37 cellular contexts compared by ENCODE assay signal in genomic region chr12:23303220-23303619, GRCh38.
"Had no signal": no experiment of that assay in that cellular context is flagged by ENCODE, and none has a peak within 500 bp of the region (broad histone marks: within the 10 kb centered on the region; RNA-seq: fewer than 3 reads in every experiment).

No MANE protein-coding gene starts in this region.

- H3K36me3 ChIP-seq: adrenal gland, ascending aorta, brain microvascular endothelial cell, breast epithelium, cardiac muscle cell had no signal

- H3K4me1 ChIP-seq: adrenal gland, ascending aorta, body of pancreas, breast epithelium had no signal

- H3K4me3 ChIP-seq: adrenal gland, ascending aorta, body of pancreas, breast epithelium, cardiac muscle cell had no signal

- H3K36me3 Mint-ChIP-seq: activated naive CD4-positive, alpha-beta T cell treated with anti-CD3 and anti-CD28 coated beads, Interleukin-2, amount 10 ng/mL, durations not matched to agents 7 days and 5 days; activated naive CD4-positive, alpha-beta T cell treated with anti-CD3 and anti-CD28 coated beads, Interleukin-2, amount 50 U/mL, for 24 hours; activated naive CD4-positive, alpha-beta T cell treated with anti-CD3 and anti-CD28 coated beads, Interleukin-2, amount 50 U/mL, for 72 hours; activated naive CD8-positive, alpha-beta T cell; activated naive CD8-positive, alpha-beta T cell treated with anti-CD3 and anti-CD28 coated beads for 36 hours; activated naive CD8-positive, alpha-beta T cell treated with anti-CD3 and anti-CD28 coated beads, Interleukin-2, amount 10 ng/mL, durations not matched to agents 7 days and 5 days; brain had no signal

- H3K4me1 Mint-ChIP-seq: activated naive CD4-positive, alpha-beta T cell treated with anti-CD3 and anti-CD28 coated beads, Interleukin-2, amount 10 ng/mL, durations not matched to agents 7 days and 5 days; activated naive CD4-positive, alpha-beta T cell treated with anti-CD3 and anti-CD28 coated beads, Interleukin-2, amount 50 U/mL, for 24 hours; activated naive CD8-positive, alpha-beta T cell treated with anti-CD3 and anti-CD28 coated beads for 36 hours; activated naive CD8-positive, alpha-beta T cell treated with anti-CD3 and anti-CD28 coated beads, Interleukin-2, amount 10 ng/mL, durations not matched to agents 7 days and 5 days; activated naive CD8-positive, alpha-beta T cell treated with anti-CD3 and anti-CD28 coated beads, Interleukin-2, amount 50 U/mL, for 24 hours; activated T-helper 17 cell treated with anti-CD3 and anti-CD28 coated beads, Interleukin-2, amount 50 U/mL, for 72 hours; brain; central memory CD8-positive, alpha-beta T cell had no signal

- H3K9me3 Mint-ChIP-seq: activated naive CD4-positive, alpha-beta T cell treated with anti-CD3 and anti-CD28 coated beads for 36 hours; activated T-cell treated with anti-CD3 and anti-CD28 coated beads, Interleukin-2, amount 50 U/mL, for 24 hours; activated T-cell treated with anti-CD3 and anti-CD28 coated beads, Interleukin-2, amount 50 U/mL, for 4 hours; activated T-helper 1 cell treated with anti-CD3 and anti-CD28 coated beads, Interleukin-12 subunit alpha, Interleukin-12 subunit beta, Interleukin-2, Interleukin-4 antibody, amounts not matched to agents 30 ng/mL and 10 ng/mL and 1 ng/mL, durations not matched to agents 14 hours and 24 hours and 36 hours had no signal

- H3K27me3 ChIP-seq: adrenal gland, ascending aorta, body of pancreas, brain microvascular endothelial cell, breast epithelium, cardiac muscle cell had no signal

- H3K9me3 ChIP-seq: adrenal gland, ascending aorta, body of pancreas, breast epithelium had no signal

- H3K27me3 Mint-ChIP-seq: activated naive CD4-positive, alpha-beta T cell treated with anti-CD3 and anti-CD28 coated beads, Interleukin-2, amount 10 ng/mL, durations not matched to agents 7 days and 5 days; activated naive CD4-positive, alpha-beta T cell treated with anti-CD3 and anti-CD28 coated beads, Interleukin-2, amount 50 U/mL, for 24 hours; activated naive CD8-positive, alpha-beta T cell; activated naive CD8-positive, alpha-beta T cell treated with anti-CD3 and anti-CD28 coated beads for 36 hours; activated naive CD8-positive, alpha-beta T cell treated with anti-CD3 and anti-CD28 coated beads, Interleukin-2, amount 10 ng/mL, durations not matched to agents 7 days and 5 days; activated naive CD8-positive, alpha-beta T cell treated with anti-CD3 and anti-CD28 coated beads, Interleukin-2, amount 50 U/mL, for 24 hours; activated T-cell treated with anti-CD3 and anti-CD28 coated beads, Interleukin-2, amount 50 U/mL, for 24 hours; activated T-helper 17 cell treated with anti-CD3 and anti-CD28 coated beads, Interleukin-2, amount 50 U/mL, for 72 hours; brain; central memory CD8-positive, alpha-beta T cell had no signal

- H3K4me3 Mint-ChIP-seq: activated naive CD4-positive, alpha-beta T cell treated with anti-CD3 and anti-CD28 coated beads for 36 hours; activated naive CD4-positive, alpha-beta T cell treated with anti-CD3 and anti-CD28 coated beads, Interleukin-2, amount 10 ng/mL, durations not matched to agents 7 days and 5 days; activated naive CD4-positive, alpha-beta T cell treated with anti-CD3 and anti-CD28 coated beads, Interleukin-2, amount 50 U/mL, for 24 hours; activated naive CD8-positive, alpha-beta T cell; activated naive CD8-positive, alpha-beta T cell treated with anti-CD3 and anti-CD28 coated beads for 36 hours; activated naive CD8-positive, alpha-beta T cell treated with anti-CD3 and anti-CD28 coated beads, Interleukin-2, amount 10 ng/mL, durations not matched to agents 7 days and 5 days; activated naive CD8-positive, alpha-beta T cell treated with anti-CD3 and anti-CD28 coated beads, Interleukin-2, amount 50 U/mL, for 24 hours; activated T-cell treated with anti-CD3 and anti-CD28 coated beads, Interleukin-2, amount 50 U/mL, for 24 hours; activated T-cell treated with anti-CD3 and anti-CD28 coated beads, Interleukin-2, amount 50 U/mL, for 4 hours; activated T-cell treated with anti-CD3 and anti-CD28 coated beads, Interleukin-2, amount 50 U/mL, for 72 hours; activated T-helper 1 cell treated with anti-CD3 and anti-CD28 coated beads, Interleukin-12 subunit alpha, Interleukin-12 subunit beta, Interleukin-2, Interleukin-4 antibody, amounts not matched to agents 30 ng/mL and 10 ng/mL and 1 ng/mL, durations not matched to agents 14 hours and 24 hours and 36 hours; activated T-helper 17 cell treated with anti-CD3 and anti-CD28 coated beads, Interleukin-2, amount 50 U/mL, for 72 hours; brain; central memory CD8-positive, alpha-beta T cell had no signal

- DNase-seq: activated effector memory CD4-positive, alpha-beta T cell treated with anti-CD3 and anti-CD28 coated beads, Interleukin-2, amount 50 U/mL, for 16 hours; activated effector memory CD4-positive, alpha-beta T cell treated with Interleukin-2 at 50 U/mL for 16 hours; activated gamma-delta T cell; activated gamma-delta T cell treated with Interleukin-2 at 50 U/mL for 16 hours; activated naive CD4-positive, alpha-beta T cell; activated naive CD4-positive, alpha-beta T cell treated with anti-CD3 and anti-CD28 coated beads for 36 hours; activated naive CD4-positive, alpha-beta T cell treated with anti-CD3 and anti-CD28 coated beads, Interleukin-2, amount 10 ng/mL, durations not matched to agents 7 days and 5 days; activated naive CD4-positive, alpha-beta T cell treated with anti-CD3 and anti-CD28 coated beads, Interleukin-2, amount 50 U/mL, for 16 hours; activated naive CD4-positive, alpha-beta T cell treated with Interleukin-2 at 50 U/mL for 16 hours; activated naive CD8-positive, alpha-beta T cell treated with anti-CD3 and anti-CD28 coated beads for 36 hours; activated naive CD8-positive, alpha-beta T cell treated with anti-CD3 and anti-CD28 coated beads, Interleukin-2, amount 10 ng/mL, durations not matched to agents 7 days and 5 days; activated naive CD8-positive, alpha-beta T cell treated with anti-CD3 and anti-CD28 coated beads, Interleukin-2, amount 50 U/mL, for 24 hours; activated T-cell treated with anti-CD3 and anti-CD28 coated beads, Interleukin-2, amount 50 U/mL, for 24 hours; activated T-cell treated with anti-CD3 and anti-CD28 coated beads, Interleukin-2, amount 50 U/mL, for 4 hours; activated T-cell treated with anti-CD3 and anti-CD28 coated beads, Interleukin-2, amount 50 U/mL, for 48 hours; activated T-cell treated with anti-CD3 and anti-CD28 coated beads, Interleukin-2, amount 50 U/mL, for 72 hours; adrenal gland; amniotic stem cell; amygdala; anterior cingulate cortex; aorta; body of pancreas; brain microvascular endothelial cell; caudate nucleus; central memory CD4-positive, alpha-beta T cell; cerebellar nuclear complex had no signal

- FAIRE-seq: astrocyte had no signal

- H3K27ac ChIP-seq: adrenal gland, ascending aorta, body of pancreas, brain microvascular endothelial cell, breast epithelium, cardiac muscle cell had no signal

- ATAC-seq: activated naive CD4-positive, alpha-beta T cell treated with anti-CD3 and anti-CD28 coated beads, Interleukin-2, amount 50 U/mL, for 72 hours; activated naive CD8-positive, alpha-beta T cell treated with anti-CD3 and anti-CD28 coated beads, Interleukin-2, amount 50 U/mL, for 24 hours; activated T-cell treated with anti-CD3 and anti-CD28 coated beads, Interleukin-2, amount 50 U/mL, for 4 hours; activated T-cell treated with anti-CD3 and anti-CD28 coated beads, Interleukin-2, amount 50 U/mL, for 72 hours; activated T-helper 17 cell treated with anti-CD3 and anti-CD28 coated beads, Interleukin-2, amount 50 U/mL, for 72 hours; body of pancreas had no signal

- H3K27ac Mint-ChIP-seq: activated naive CD4-positive, alpha-beta T cell treated with anti-CD3 and anti-CD28 coated beads for 36 hours; activated naive CD4-positive, alpha-beta T cell treated with anti-CD3 and anti-CD28 coated beads, Interleukin-2, amount 10 ng/mL, durations not matched to agents 7 days and 5 days; activated naive CD4-positive, alpha-beta T cell treated with anti-CD3 and anti-CD28 coated beads, Interleukin-2, amount 50 U/mL, for 24 hours; activated naive CD4-positive, alpha-beta T cell treated with anti-CD3 and anti-CD28 coated beads, Interleukin-2, amount 50 U/mL, for 72 hours; activated naive CD8-positive, alpha-beta T cell; activated naive CD8-positive, alpha-beta T cell treated with anti-CD3 and anti-CD28 coated beads for 36 hours; activated naive CD8-positive, alpha-beta T cell treated with anti-CD3 and anti-CD28 coated beads, Interleukin-2, amount 10 ng/mL, durations not matched to agents 7 days and 5 days; activated naive CD8-positive, alpha-beta T cell treated with anti-CD3 and anti-CD28 coated beads, Interleukin-2, amount 50 U/mL, for 24 hours; activated T-cell treated with anti-CD3 and anti-CD28 coated beads, Interleukin-2, amount 50 U/mL, for 24 hours; activated T-cell treated with anti-CD3 and anti-CD28 coated beads, Interleukin-2, amount 50 U/mL, for 72 hours; activated T-helper 1 cell treated with anti-CD3 and anti-CD28 coated beads, Interleukin-12 subunit alpha, Interleukin-12 subunit beta, Interleukin-2, Interleukin-4 antibody, amounts not matched to agents 30 ng/mL and 10 ng/mL and 1 ng/mL, durations not matched to agents 14 hours and 24 hours and 36 hours; activated T-helper 17 cell treated with anti-CD3 and anti-CD28 coated beads, Interleukin-2, amount 50 U/mL, for 72 hours; brain had no signal
